ENCODE assay signal across 12 cellular contexts in the genomic region with DNA sequence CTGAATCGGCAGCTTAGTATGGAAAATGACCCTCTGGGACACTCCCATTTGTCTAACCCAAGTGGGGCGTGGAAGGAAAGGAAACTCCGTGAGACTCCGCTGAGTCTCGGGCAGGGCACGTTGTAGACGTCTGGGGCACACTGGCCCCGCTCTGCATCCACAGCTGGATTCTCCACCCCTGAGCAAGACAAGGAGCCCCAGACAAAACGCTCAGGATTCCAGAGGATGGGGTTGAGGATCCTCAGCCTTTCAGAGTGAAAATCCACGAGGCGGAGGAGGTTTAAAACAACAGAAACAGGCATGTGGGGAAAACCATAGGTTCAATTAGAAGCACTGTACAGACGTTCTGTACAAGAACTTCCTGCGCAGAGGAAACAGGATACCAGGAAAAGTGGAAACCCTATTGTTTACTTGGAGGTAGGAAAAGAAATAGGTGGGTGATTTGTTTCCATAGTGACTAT.
DNase-seq lines count a peak whose midpoint lies in the region; ATAC-seq and TF ChIP-seq lines count a peak whose summit lies in the region.
"Had no signal": no experiment of that assay in that cellular context is flagged by ENCODE, and none has a peak within 500 bp of the region (broad histone marks: within the 10 kb centered on the region; RNA-seq: fewer than 3 reads in every experiment).

No MANE protein-coding gene starts in this region.

- H2AFZ ChIP-seq in GM23248 (peak overlapping the region; percentile 34), hepatocyte (peak overlapping the region; percentile 50)

- no peaks in the 10 kb centered on the region for H3K9me3 ChIP-seq in GM23248 (ENCODE audit: low read depth)
- H3K9me3 ChIP-seq in body of pancreas: no peaks in the 10 kb centered on the region
- H3K9me3 ChIP-seq in hepatocyte (ENCODE audit: low read depth): no peaks in the 10 kb centered on the region

- ATAC-seq in body of pancreas (peak; percentile 47), sciatic nerve (peak; percentile 80), HG02870 (IDR thresholded peaks at IDR 0.05; ENCODE audit: unreplicated experiment) (no peak)

- no peaks in the 10 kb centered on the region for H3F3A ChIP-seq in GM23248 (ENCODE audit: insufficient read depth)

- H3K9me2 ChIP-seq in GM23248 (ENCODE audit: insufficient read depth) (no peaks in the 10 kb centered on the region), hepatocyte (replicated peaks; ENCODE audit: insufficient read depth) (no peaks in the 10 kb centered on the region)

- intact Hi-C loops in body of pancreas (cut with DNase I) (no loop called here), sciatic nerve (cut with DNase I) (no loop called here)

- no peak for TF ChIP-seq CTCF in body of pancreas (IDR thresholded peaks at IDR 0.05)
- TF ChIP-seq CTCF in hepatocyte (IDR thresholded peaks at IDR 0.05; ENCODE audit: poor library complexity): no peak

- TF ChIP-seq POLR2A in body of pancreas (IDR thresholded peaks at IDR 0.05): no peak

- H3K9ac ChIP-seq in GM23248: peak overlapping the region; percentile 7; the same call in 1 of the 2 replicates

- H3K4me1 ChIP-seq in GM23248 (ENCODE audit: insufficient read depth) (no peaks in the 10 kb centered on the region), body of pancreas (no peaks in the 10 kb centered on the region), hepatocyte (ENCODE audit: insufficient read depth) (peaks cover 12% of the 10 kb centered on the region)

- peak overlapping the region; percentile 23; the same call in 1 of the 2 replicates for H3K4me3 ChIP-seq in GM23248
- no peak overlapping the region for H3K4me3 ChIP-seq in body of pancreas
- H3K4me3 ChIP-seq in hepatocyte: no peak overlapping the region

- peak overlapping the region; percentile 31 for H3K4me2 ChIP-seq in GM23248 (ENCODE audit: unreplicated experiment)
- H3K4me2 ChIP-seq in hepatocyte: peak overlapping the region; percentile 66

- DNase-seq in GM23248 (peak; percentile 58), body of pancreas (no peak), hepatocyte (ENCODE audit: low spot score) (peak; percentile 42), sciatic nerve (ENCODE audit: low spot score) (peak; percentile 53), NCI-H1105 treated with DMSO at 0.1 percent for 48 hours (lab: John Stamatoyannopoulos, UW) (no peak), NOMO-1 treated with DMSO at 0.1 percent for 48 hours (lab: John Stamatoyannopoulos, UW; ENCODE audit: unreplicated experiment) (no peak), DMS79 treated with DMSO at 0.1 percent for 48 hours (lab: John Stamatoyannopoulos, UW) (no peak)
- DNase-seq: effector CD8-positive, alpha-beta T cell; GOT3; MM.1S; OCI-M1 had no signal

- H3K27me3 ChIP-seq in GM23248 (replicated peaks; ENCODE audit: insufficient read depth) (peaks cover 12% of the 10 kb centered on the region; the same call in 1 of the 2 replicates), body of pancreas (peaks cover 0 to 3% of the 10 kb centered on the region in 2 donors), hepatocyte (no peaks in the 10 kb centered on the region)

- H4K20me1 ChIP-seq in GM23248 (ENCODE audit: insufficient read depth): no peaks in the 10 kb centered on the region
- H4K20me1 ChIP-seq in hepatocyte (ENCODE audit: insufficient read depth, poor library complexity, severe bottlenecking): no peaks in the 10 kb centered on the region

- H3K79me2 ChIP-seq in GM23248 (ENCODE audit: insufficient read depth) (no peaks in the 10 kb centered on the region), hepatocyte (no peaks in the 10 kb centered on the region)

- WGBS in GM23248 (ENCODE audit: low coverage in 1 of 2, low lambda C conversion rate in 2 of 2, missing lambda C conversion rate in 2 of 2), 2 experiments: 15 to 17% methylated on average over 13 of the region's 13 CpGs
- 27 to 41% methylated on average over 13 of the region's 13 CpGs for WGBS in body of pancreas, 2 donors
- WGBS in hepatocyte (ENCODE audit: low lambda C conversion rate, missing lambda C conversion rate): 46% methylated on average over 13 of the region's 13 CpGs

- H3K27ac ChIP-seq in GM23248 (no peak overlapping the region), body of pancreas (no peak overlapping the region), hepatocyte (peak overlapping the region; percentile 7)

- in situ Hi-C loops in GM23248 (cut with MboI): loop anchor here (10.0 kb wide), 1 partner anchor 293 kb away; no protein-coding TSS in a partner anchor

- no peaks in the 10 kb centered on the region for H3K36me3 ChIP-seq in GM23248 (ENCODE audit: low read depth)
- H3K36me3 ChIP-seq in body of pancreas (replicated peaks in 1 of 2; ENCODE audit: insufficient read depth in 1 of 2, low read depth in 2 of 2): no peaks in the 10 kb centered on the region
- H3K36me3 ChIP-seq in hepatocyte (replicated peaks; ENCODE audit: insufficient read depth, low read depth): no peaks in the 10 kb centered on the region

Comparison
In these comparisons a context has a peak if more than half of its experiments do, and no peak if none do; other contexts are left out.
1. DNase-seq: peak in GM23248 (single experiment), hepatocyte (single experiment) and sciatic nerve (single experiment); none in body of pancreas (0 of 4), NCI-H1105 treated with DMSO at 0.1 percent for 48 hours (single experiment), NOMO-1 treated with DMSO at 0.1 percent for 48 hours (single experiment) and DMS79 treated with DMSO at 0.1 percent for 48 hours (single experiment).